In the genomic region with DNA sequence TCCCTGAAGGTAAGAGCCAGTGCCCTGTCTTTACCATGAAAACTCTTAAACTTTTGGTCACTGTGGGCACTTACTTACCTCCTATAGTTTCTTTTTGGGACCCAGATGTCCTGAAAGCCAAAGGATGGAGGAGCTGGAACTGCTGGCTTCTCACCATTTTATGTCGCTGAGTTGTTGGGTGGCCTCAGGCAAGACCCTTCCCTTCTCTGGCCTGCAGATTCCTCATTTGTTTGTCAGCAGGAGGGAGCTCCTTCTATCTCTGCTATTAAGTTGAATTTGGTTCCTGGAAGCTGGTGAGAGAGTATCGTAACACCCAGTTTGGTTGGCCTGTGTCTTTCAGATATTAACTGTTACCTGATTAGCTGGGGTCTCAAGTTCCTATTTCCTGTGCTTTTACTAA, we compare ENCODE assay signal across 1 cellular context.
TF ChIP-seq lines count a peak whose summit lies in the region.

No MANE protein-coding gene starts in this region.

TF ChIP-seq in HCT116, 20 proteins besides CTCF, POLR2A, EP300 and RAD21 (continued from another document):
- TF ChIP-seq, protein P1, sequence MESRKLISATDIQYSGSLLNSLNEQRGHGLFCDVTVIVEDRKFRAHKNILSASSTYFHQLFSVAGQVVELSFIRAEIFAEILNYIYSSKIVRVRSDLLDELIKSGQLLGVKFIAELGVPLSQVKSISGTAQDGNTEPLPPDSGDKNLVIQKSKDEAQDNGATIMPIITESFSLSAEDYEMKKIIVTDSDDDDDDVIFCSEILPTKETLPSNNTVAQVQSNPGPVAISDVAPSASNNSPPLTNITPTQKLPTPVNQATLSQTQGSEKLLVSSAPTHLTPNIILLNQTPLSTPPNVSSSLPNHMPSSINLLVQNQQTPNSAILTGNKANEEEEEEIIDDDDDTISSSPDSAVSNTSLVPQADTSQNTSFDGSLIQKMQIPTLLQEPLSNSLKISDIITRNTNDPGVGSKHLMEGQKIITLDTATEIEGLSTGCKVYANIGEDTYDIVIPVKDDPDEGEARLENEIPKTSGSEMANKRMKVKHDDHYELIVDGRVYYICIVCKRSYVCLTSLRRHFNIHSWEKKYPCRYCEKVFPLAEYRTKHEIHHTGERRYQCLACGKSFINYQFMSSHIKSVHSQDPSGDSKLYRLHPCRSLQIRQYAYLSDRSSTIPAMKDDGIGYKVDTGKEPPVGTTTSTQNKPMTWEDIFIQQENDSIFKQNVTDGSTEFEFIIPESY (IDR thresholded peaks at IDR 0.05; ENCODE audit: extremely low read depth, insufficient replicate concordance, low read length), result no peak
- no peak for TF ChIP-seq CBX3 (IDR thresholded peaks at IDR 0.05; ENCODE audit: low read depth)
- no peak for TF ChIP-seq TCF7L2 (IDR thresholded peaks at IDR 0.05; ENCODE audit: borderline replicate concordance, extremely low read depth, insufficient read depth, insufficient read length)
- TF ChIP-seq EZH2 (IDR thresholded peaks at IDR 0.05), result no peak
